Comparison of ENCODE assay signal across 31 cellular contexts in the genomic region with DNA sequence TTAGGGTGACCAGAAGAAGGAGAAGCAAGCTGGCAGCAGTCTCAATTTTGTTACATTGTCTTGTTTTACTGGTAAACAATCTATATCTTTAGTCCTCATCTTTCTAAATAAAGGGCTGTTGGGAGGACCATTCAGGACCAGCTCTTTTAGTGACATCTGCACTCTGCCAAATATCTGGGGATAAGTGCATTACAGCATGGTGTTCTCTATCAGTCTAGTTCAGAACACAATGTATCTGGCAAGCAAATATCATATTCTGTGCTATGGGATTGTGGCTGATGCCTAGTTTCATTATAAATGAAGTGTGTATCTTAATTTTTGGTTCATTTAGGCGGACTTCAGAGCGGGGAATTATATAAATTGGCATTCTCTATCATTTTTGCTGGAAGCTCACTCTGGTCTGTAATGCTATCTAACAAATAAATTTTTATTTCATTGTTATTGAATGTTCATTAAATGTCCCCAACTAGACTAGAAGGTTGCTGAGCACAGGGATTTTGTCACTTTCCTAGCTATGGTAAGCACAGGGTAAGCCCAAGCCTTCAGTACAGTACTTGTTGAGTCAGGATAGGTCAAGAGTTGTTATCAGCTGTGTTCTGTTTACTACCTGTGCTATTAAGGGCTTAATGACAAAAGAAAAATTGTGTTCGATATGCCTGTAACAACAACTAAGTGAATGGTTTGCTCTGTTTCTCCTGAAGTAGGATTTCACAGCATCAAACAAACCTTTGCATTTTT. TPM values are rescaled to one million over a fixed set of nuclear protein-coding genes. Genes with fewer than 3 reads are reported as not detected.
"Had no signal": no experiment of that assay in that cellular context is flagged by ENCODE, and none has a peak within 500 bp of the region (broad histone marks: within the 10 kb centered on the region; RNA-seq: fewer than 3 reads in every experiment).

No MANE protein-coding gene starts in this region.

- H3K4me3 ChIP-seq: hepatocyte, lung, neural progenitor cell, ovary, prostate gland, right lobe of liver, stomach, testis, thyroid gland, transverse colon, upper lobe of left lung, vagina had no signal

- H3K9me3 ChIP-seq: neutrophil, ovary, prostate gland, right lobe of liver, stomach, testis, thyroid gland, transverse colon, upper lobe of left lung, vagina had no signal

- H3K36me3 ChIP-seq: neural progenitor cell, neutrophil, ovary, prostate gland, right lobe of liver, transverse colon, vagina had no signal

- DNase-seq: head of caudate nucleus; islet precursor cell; mesendoderm; naive B cell; natural killer cell; nephron progenitor cell; ovary; posterior cingulate gyrus; retina; right lobe of liver; stimulated activated CD4-positive, alpha-beta T cell treated with anti-CD3 and anti-CD28 coated beads, Interleukin-12 subunit alpha, Interleukin-12 subunit beta, amount 100 ng/mL, for 4 hours; stimulated activated CD4-positive, alpha-beta T cell treated with anti-CD3 and anti-CD28 coated beads, Interleukin-15, amount 100 ng/mL, for 24 hours; stimulated activated CD4-positive, alpha-beta T cell treated with anti-CD3 and anti-CD28 coated beads, Interleukin-2, amount 100 ng/mL, for 24 hours; stimulated activated CD4-positive, alpha-beta T cell treated with anti-CD3 and anti-CD28 coated beads, Interleukin-4, amount 100 ng/mL, for 1 hour; stimulated activated naive B cell treated with anti-CD40 and anti-IgM and Interleukin-4, amounts not matched to agents 10 μg/mL and 1 μg/mL and 100 μg/mL, for 72 hours; stimulated activated naive CD8-positive, alpha-beta T cell treated with anti-CD3 and anti-CD28 coated beads, Interleukin-15, Interleukin-2, amounts not matched to agents 100 U/mL and 50 U/mL, for 24 hours; stomach; testis; thyroid gland; transverse colon; upper lobe of left lung had no signal

- ATAC-seq: left lobe of liver; natural killer cell; right lobe of liver; stimulated activated naive B cell treated with anti-CD40 and anti-IgM and Interleukin-4, amounts not matched to agents 10 μg/mL and 1 μg/mL and 100 μg/mL, for 72 hours; stimulated activated naive CD8-positive, alpha-beta T cell treated with anti-CD3 and anti-CD28 coated beads, Interleukin-15, Interleukin-2, amounts not matched to agents 100 U/mL and 50 U/mL, for 24 hours had no signal

- H3K27me3 ChIP-seq: hepatocyte, neural progenitor cell, neutrophil, ovary, right lobe of liver, stomach, testis, thyroid gland, transverse colon, upper lobe of left lung, vagina had no signal

- H3K27ac ChIP-seq: hepatocyte, neural progenitor cell, neutrophil, ovary, prostate gland, right lobe of liver, stomach, testis, thyroid gland, transverse colon, upper lobe of left lung, vagina had no signal

- H3K4me1 ChIP-seq: neural progenitor cell, prostate gland, right lobe of liver, stomach, testis, thyroid gland, transverse colon, upper lobe of left lung, vagina had no signal

RNA-seq across cellular contexts. Expression of gene RNF183, which starts 25.0 kb away (rescaled TPM):
- total RNA-seq: kidney epithelial cell, mononuclear cell, natural killer cell, skeletal muscle tissue, thyroid gland, vagina had no signal
